Comparison of ENCODE assay signal across 8 cellular contexts in genomic region chr19:10719466-10719961, GRCh38. TPM values are rescaled to one million over a fixed set of nuclear protein-coding genes. Genes with fewer than 3 reads are reported as not detected.
A peak's percentile ranks its signal among the peaks of the same experiment; 100 is the strongest.
DNase-seq lines count a peak whose midpoint lies in the region; ATAC-seq and TF ChIP-seq lines count a peak whose summit lies in the region.

No MANE protein-coding gene starts in this region.

- H3K27me3 ChIP-seq in BE2C (no peaks in the 10 kb centered on the region), MM.1S (replicated peaks; ENCODE audit: insufficient read depth, low read length) (no peaks in the 10 kb centered on the region), brain microvascular endothelial cell (replicated peaks) (no peaks in the 10 kb centered on the region), mucosa of rectum (ENCODE audit: control insufficient read depth in 2 of 2, insufficient read depth in 2 of 2, low read length in 2 of 2) (no peaks in the 10 kb centered on the region)

- peaks cover 65% of the 10 kb centered on the region for H3K79me2 ChIP-seq in MM.1S (ENCODE audit: low read length)

- H3K4me3 ChIP-seq in BE2C (ENCODE audit: low read depth, low read length) (peak overlapping the region; percentile 86), MM.1S (ENCODE audit: low read length) (peak overlapping the region; percentile 98; the same call in 1 of the 2 replicates), brain microvascular endothelial cell (ENCODE audit: low read depth, low read length) (peak overlapping the region; percentile 93), mucosa of rectum (ENCODE audit: low read length in 2 of 2) (peak overlapping the region; percentile 96 to 97)

- TF ChIP-seq CTCF in BE2C (IDR thresholded peaks at IDR 0.05; ENCODE audit: low read depth, low read length), result no peak
- TF ChIP-seq CTCF in MM.1S (IDR thresholded peaks at IDR 0.05; ENCODE audit: low read length), result no peak
- no peak for TF ChIP-seq CTCF in brain microvascular endothelial cell (IDR thresholded peaks at IDR 0.05; ENCODE audit: low read depth, low read length, missing control alignments)

- peaks cover 23% of the 10 kb centered on the region for H4K20me1 ChIP-seq in MM.1S (ENCODE audit: insufficient read depth, low read length)

- no peaks in the 10 kb centered on the region for H3K9me2 ChIP-seq in MM.1S (replicated peaks; ENCODE audit: insufficient read depth, low read length)

- in situ Hi-C loops in brain microvascular endothelial cell (cut with HindIII; ENCODE audit: low pct_ligation_motif_present, low sequenced_read_pairs), result no loop called here

- peaks cover 13% of the 10 kb centered on the region for H3K36me3 ChIP-seq in BE2C
- no peaks in the 10 kb centered on the region for H3K36me3 ChIP-seq in MM.1S (replicated peaks; ENCODE audit: insufficient read depth, low read length)
- no peaks in the 10 kb centered on the region for H3K36me3 ChIP-seq in brain microvascular endothelial cell (replicated peaks)
- peaks cover 12 to 20% of the 10 kb centered on the region in 2 donors for H3K36me3 ChIP-seq in mucosa of rectum (ENCODE audit: control insufficient read depth in 2 of 2, insufficient read depth in 2 of 2, low read length in 2 of 2)

- H3K9ac ChIP-seq in MM.1S (ENCODE audit: low read length) (peak overlapping the region; percentile 89; the same call in 1 of the 2 replicates), mucosa of rectum (ENCODE audit: low read depth in 1 of 2, low read length in 2 of 2) (peak overlapping the region; percentile 94 to 99)

- intact Hi-C loops in head of caudate nucleus (cut with DNase I), result loop anchor here (10.0 kb wide), 2 partner anchors 115 to 145 kb away; partner anchors contain the start of gene TMED1

- H3K4me1 ChIP-seq in BE2C (peaks cover 5% of the 10 kb centered on the region; the same call in 1 of the 2 replicates), MM.1S (ENCODE audit: low read length) (peaks cover 11% of the 10 kb centered on the region; the same call in 1 of the 2 replicates), mucosa of rectum (ENCODE audit: control insufficient read depth in 2 of 2, insufficient read depth in 2 of 2, low read length in 2 of 2) (peaks cover 27 to 30% of the 10 kb centered on the region in 2 donors)

- no peak overlapping the region for H3K27ac ChIP-seq in MM.1S (ENCODE audit: low read length)
- peak overlapping the region; percentile 76 for H3K27ac ChIP-seq in brain microvascular endothelial cell
- H3K27ac ChIP-seq in mucosa of rectum (ENCODE audit: low read depth in 2 of 2, low read length in 2 of 2), result peak overlapping the region; percentile 98 to 99

- ATAC-seq in GM18861 (IDR thresholded peaks at IDR 0.05; ENCODE audit: unreplicated experiment), result no peak

- no peak for DNase-seq in BE2C
- no peak for DNase-seq in MM.1S
- DNase-seq in brain microvascular endothelial cell, result no peak
- no peak for DNase-seq in head of caudate nucleus
- DNase-seq in middle frontal gyrus (ENCODE audit: extremely low spot score, low spot score), result no peak
- no peak for DNase-seq in SKM-1 (lab: John Stamatoyannopoulos, UW; ENCODE audit: unreplicated experiment)

- no peak overlapping the region for H2AFZ ChIP-seq in MM.1S (ENCODE audit: low read length)

- H3K9me3 ChIP-seq in BE2C (no peaks in the 10 kb centered on the region), MM.1S (replicated peaks; ENCODE audit: insufficient read depth, low read length) (no peaks in the 10 kb centered on the region), mucosa of rectum (ENCODE audit: control insufficient read depth in 2 of 2, low read length in 2 of 2) (no peaks in the 10 kb centered on the region)

- peak overlapping the region; percentile 90 for H3K4me2 ChIP-seq in MM.1S (ENCODE audit: low read depth, low read length)

- no peaks in the 10 kb centered on the region for H3F3A ChIP-seq in MM.1S (ENCODE audit: insufficient read depth, low read length)

RNA-seq across cellular contexts. Expression of gene DNM2, which starts 1.6 kb away (rescaled TPM):
- 173 TPM for polyA plus RNA-seq in BE2C (2012; ENCODE audit: insufficient read depth, insufficient read length, low read depth)

RNA-seq across cellular contexts. Expression of gene QTRT1, which starts 18.3 kb away (rescaled TPM):
- 169 TPM for polyA plus RNA-seq in BE2C (2012; ENCODE audit: insufficient read depth, insufficient read length, low read depth)
